In genomic region chr18:36302676-36303075, GRCh38 we compare ENCODE assay signal across 23 cellular contexts. TPM values are rescaled to one million over a fixed set of nuclear protein-coding genes. Genes with fewer than 3 reads are reported as not detected.
A peak's percentile ranks its signal among the peaks of the same experiment; 100 is the strongest.
DNase-seq lines count a peak whose midpoint lies in the region; TF ChIP-seq lines count a peak whose summit lies in the region.
"Had no signal": no experiment of that assay in that cellular context is flagged by ENCODE, and none has a peak within 500 bp of the region (broad histone marks: within the 10 kb centered on the region; RNA-seq: fewer than 3 reads in every experiment).

No MANE protein-coding gene starts in this region.

- no peak for TF ChIP-seq CTCF in HEK293 (tag by site-specific recombination; IDR thresholded peaks at IDR 0.05)
- TF ChIP-seq CTCF in astrocyte of the spinal cord (IDR thresholded peaks at IDR 0.05; ENCODE audit: low read depth, low read length), result no peak
- TF ChIP-seq CTCF in Peyer's patch (IDR thresholded peaks at IDR 0.05), result no peak

- no peak overlapping the region for H3K27ac ChIP-seq in HEK293 (ENCODE audit: extremely low read depth, low read depth, low read length)
- H3K27ac ChIP-seq in skeletal muscle tissue (ENCODE audit: low read depth, low read length), result peak overlapping the region; percentile 2
- H3K27ac ChIP-seq in Peyer's patch, result no peak overlapping the region
- H3K27ac ChIP-seq: HL-60, parathyroid adenoma, transverse colon had no signal

- H3K4me1 ChIP-seq in HEK293 (ENCODE audit: control insufficient read depth, insufficient read depth, low read length) (no peaks in the 10 kb centered on the region), skeletal muscle tissue (ENCODE audit: control insufficient read depth in 3 of 3, insufficient read depth in 3 of 3, low read length in 3 of 3) (peaks cover 22 to 54% (median 47%) of the 10 kb centered on the region in 3 donors), Peyer's patch (peaks cover 0 to 11% (median 6%) of the 10 kb centered on the region in 4 donors)

- in situ Hi-C loops in astrocyte of the spinal cord (cut with HindIII; ENCODE audit: low sequenced_read_pairs), result no loop called here

- no peak overlapping the region for H3K9ac ChIP-seq in skeletal muscle tissue (ENCODE audit: low read depth in 1 of 3, low read length in 3 of 3)
- H3K9ac ChIP-seq: parathyroid adenoma had no signal

- H3K36me3 ChIP-seq in HEK293 (ENCODE audit: control insufficient read depth in 2 of 2, insufficient read depth in 1 of 2, low read length in 2 of 2), result no peaks in the 10 kb centered on the region
- H3K36me3 ChIP-seq in skeletal muscle tissue (ENCODE audit: control insufficient read depth in 3 of 3, insufficient read depth in 3 of 3, low read length in 3 of 3), result no peaks in the 10 kb centered on the region
- no peaks in the 10 kb centered on the region for H3K36me3 ChIP-seq in Peyer's patch
- H3K36me3 ChIP-seq: MG63, transverse colon had no signal

- H3K9me3 ChIP-seq in HEK293 (ENCODE audit: control insufficient read depth, insufficient read depth, low read depth, low read length) (no peaks in the 10 kb centered on the region), skeletal muscle tissue (ENCODE audit: control insufficient read depth in 3 of 3, low read length in 3 of 3) (no peaks in the 10 kb centered on the region), Peyer's patch (no peaks in the 10 kb centered on the region)
- H3K9me3 ChIP-seq: MG63, transverse colon had no signal

- POLR2A ChIA-PET in HEK293 (lab: Yijun Ruan, JAX), result no interaction called here

- CTCF ChIA-PET in HEK293 (lab: Yijun Ruan, JAX), result interaction anchor here (1.5 kb wide), 1 partner anchor 110 kb away, joined by 6 read pairs; no protein-coding TSS in a partner anchor

- H3K4me3 ChIP-seq in HEK293 (ENCODE audit: low read depth, low read length), result no peak overlapping the region
- H3K4me3 ChIP-seq in astrocyte of the spinal cord (ENCODE audit: low read depth, low read length), result no peak overlapping the region
- no peak overlapping the region for H3K4me3 ChIP-seq in skeletal muscle tissue (ENCODE audit: low read length in 3 of 3)
- no peak overlapping the region for H3K4me3 ChIP-seq in Peyer's patch
- H3K4me3 ChIP-seq: MG63, transverse colon had no signal

- DNase-seq in astrocyte of the spinal cord (ENCODE audit: low read depth, low spot score) (peak; percentile 45), iris pigment epithelial cell (ENCODE audit: low read depth) (peak; percentile 21), Peyer's patch (no peak), NCI-H524 treated with DMSO at 0.1 percent for 48 hours (lab: John Stamatoyannopoulos, UW) (no peak), cerebellar nuclear complex (lab: John Stamatoyannopoulos, UW) (no peak)
- DNase-seq: activated CD4-positive, alpha-beta T cell treated with anti-CD3 and anti-CD28 coated beads for 4 hours; CD8-positive, alpha-beta T cell; DMS79 treated with DMSO at 0.1 percent for 48 hours; hypothalamus; kidney; MG63; naive thymus-derived CD8-positive, alpha-beta T cell; NCI-H1417 treated with DMSO at 0.1 percent for 48 hours; NCI-H526; Right ventricle myocardium superior; stimulated activated CD4-positive, alpha-beta T cell treated with anti-CD3 and anti-CD28 coated beads, Interleukin-1b, Interleukin-23, amount 100 ng/mL, for 48 hours; stimulated activated naive CD8-positive, alpha-beta T cell treated with anti-CD3 and anti-CD28 coated beads, Interleukin-15, Interleukin-2, amounts not matched to agents 100 U/mL and 50 U/mL, for 24 hours; transverse colon had no signal

- no peaks in the 10 kb centered on the region for H3K27me3 ChIP-seq in skeletal muscle tissue (ENCODE audit: control insufficient read depth in 3 of 3, insufficient read depth in 3 of 3, low read length in 3 of 3)
- H3K27me3 ChIP-seq in Peyer's patch, result peaks cover 0 to 9% of the 10 kb centered on the region in 2 donors

- TF ChIP-seq POLR2A in Peyer's patch (IDR thresholded peaks at IDR 0.05), result no peak

TF ChIP-seq in HEK293, 187 proteins besides CTCF, POLR2A, EP300 and RAD21:
- TF ChIP-seq, protein P1, sequence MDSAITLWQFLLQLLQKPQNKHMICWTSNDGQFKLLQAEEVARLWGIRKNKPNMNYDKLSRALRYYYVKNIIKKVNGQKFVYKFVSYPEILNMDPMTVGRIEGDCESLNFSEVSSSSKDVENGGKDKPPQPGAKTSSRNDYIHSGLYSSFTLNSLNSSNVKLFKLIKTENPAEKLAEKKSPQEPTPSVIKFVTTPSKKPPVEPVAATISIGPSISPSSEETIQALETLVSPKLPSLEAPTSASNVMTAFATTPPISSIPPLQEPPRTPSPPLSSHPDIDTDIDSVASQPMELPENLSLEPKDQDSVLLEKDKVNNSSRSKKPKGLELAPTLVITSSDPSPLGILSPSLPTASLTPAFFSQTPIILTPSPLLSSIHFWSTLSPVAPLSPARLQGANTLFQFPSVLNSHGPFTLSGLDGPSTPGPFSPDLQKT (IDR thresholded peaks at IDR 0.05; ENCODE audit: borderline replicate concordance, low read depth, low read length), result no peak
- TF ChIP-seq PRDM6 (tag by site-specific recombination; IDR thresholded peaks at IDR 0.05) (0 out of 2 replicates have a peak, but pooled peaks have one; percentile 7), ZNF747 (tag by site-specific recombination; IDR thresholded peaks at IDR 0.05) (no peak), ZNF114 (tag by site-specific recombination; IDR thresholded peaks at IDR 0.05) (no peak), ZNF629 (tag by site-specific recombination; IDR thresholded peaks at IDR 0.05) (0 out of 2 replicates have a peak, but pooled peaks have one; percentile 35), ZNF398 (tag by site-specific recombination; IDR thresholded peaks at IDR 0.05) (no peak), ZNF366 (tag by site-specific recombination; conservative IDR thresholded peaks at IDR 0.05) (0 out of 2 replicates have a peak, but pooled peaks have one; percentile 17)
- TF ChIP-seq, protein P2, sequence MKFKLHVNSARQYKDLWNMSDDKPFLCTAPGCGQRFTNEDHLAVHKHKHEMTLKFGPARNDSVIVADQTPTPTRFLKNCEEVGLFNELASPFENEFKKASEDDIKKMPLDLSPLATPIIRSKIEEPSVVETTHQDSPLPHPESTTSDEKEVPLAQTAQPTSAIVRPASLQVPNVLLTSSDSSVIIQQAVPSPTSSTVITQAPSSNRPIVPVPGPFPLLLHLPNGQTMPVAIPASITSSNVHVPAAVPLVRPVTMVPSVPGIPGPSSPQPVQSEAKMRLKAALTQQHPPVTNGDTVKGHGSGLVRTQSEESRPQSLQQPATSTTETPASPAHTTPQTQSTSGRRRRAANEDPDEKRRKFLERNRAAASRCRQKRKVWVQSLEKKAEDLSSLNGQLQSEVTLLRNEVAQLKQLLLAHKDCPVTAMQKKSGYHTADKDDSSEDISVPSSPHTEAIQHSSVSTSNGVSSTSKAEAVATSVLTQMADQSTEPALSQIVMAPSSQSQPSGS (tag by site-specific recombination; IDR thresholded peaks at IDR 0.05; ENCODE audit: low read depth), result peak; percentile 21; the same call in 1 of the 2 replicates

RNA-seq across cellular contexts. Expression of gene FHOD3, which starts 5.2 kb away (rescaled TPM):
- total RNA-seq in skeletal muscle tissue (15.7 TPM), Peyer's patch (10 to 100 TPM in 1 of 4 donors, 1 to 10 TPM in 2, under 1 TPM in 1; 0.53 to 10.7 (median 4.6) TPM)
- total RNA-seq: activated T-helper 1 cell treated with anti-CD3 and anti-CD28 coated beads, Interleukin-12 subunit alpha, Interleukin-12 subunit beta, Interleukin-2, Interleukin-4 antibody, amounts not matched to agents 30 ng/mL and 10 ng/mL and 1 ng/mL, durations not matched to agents 14 hours and 24 hours and 36 hours; CD8-positive, alpha-beta T cell; naive thymus-derived CD8-positive, alpha-beta T cell had no signal

Comparison
In these comparisons a context has a peak if more than half of its experiments do, and no peak if none do; other contexts are left out.
1. DNase-seq: peak in astrocyte of the spinal cord (single experiment) and iris pigment epithelial cell (single experiment); none in Peyer's patch (0 of 3), NCI-H524 treated with DMSO at 0.1 percent for 48 hours (single experiment) and cerebellar nuclear complex (0 of 2).